In the genomic region with DNA sequence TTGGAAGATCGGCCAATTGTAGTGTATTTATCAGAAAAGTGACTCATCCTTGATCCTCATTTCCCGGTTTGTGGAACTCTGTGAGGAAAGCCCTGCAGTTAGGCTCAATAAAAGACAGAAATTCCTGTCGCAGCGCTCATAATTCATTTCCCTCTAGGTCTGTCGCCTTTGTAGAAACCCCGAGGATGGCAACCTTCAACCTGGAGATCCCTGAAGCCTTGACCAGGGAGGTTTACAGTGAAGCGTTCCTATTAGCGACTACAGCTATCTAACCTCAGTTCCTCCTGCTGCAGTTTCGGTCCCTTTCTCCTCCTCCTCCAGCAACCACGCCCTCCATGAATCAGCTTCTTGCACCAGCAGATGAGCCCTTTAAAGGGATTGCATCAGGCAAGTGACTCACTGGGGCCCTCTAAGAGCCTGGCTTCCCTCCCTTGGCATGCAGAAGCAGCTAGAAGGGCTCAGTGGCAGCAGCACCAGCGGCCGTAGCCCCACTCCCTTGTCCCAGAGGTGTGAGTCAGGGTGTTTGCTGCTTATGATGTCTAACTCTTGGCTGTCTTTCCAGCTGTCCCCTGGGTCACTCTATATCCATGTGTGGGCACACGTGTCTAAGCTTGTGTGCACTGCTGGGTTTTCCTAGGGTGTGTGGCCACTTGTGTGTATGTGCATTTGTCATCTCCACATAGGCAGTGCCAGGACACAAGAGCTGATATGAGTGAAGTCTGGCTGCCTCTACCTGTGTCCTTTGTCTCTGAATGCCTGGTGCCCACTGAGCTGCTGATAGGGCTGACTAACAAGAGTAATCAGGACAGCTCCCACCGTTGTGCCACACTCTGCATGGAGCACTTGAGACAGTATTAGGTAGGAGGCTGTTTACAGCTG, we compare ENCODE assay signal across 8 cellular contexts. TPM values are rescaled to one million over a fixed set of nuclear protein-coding genes. Genes with fewer than 3 reads are reported as not detected.
DNase-seq lines count a peak whose midpoint lies in the region; ATAC-seq, FAIRE-seq and TF ChIP-seq lines count a peak whose summit lies in the region.

No MANE protein-coding gene starts in this region.

- FAIRE-seq in keratinocyte (lab: Jason Lieb, UNC) = peak; percentile 93

- H3K27ac ChIP-seq in 22Rv1 (peak overlapping the region; percentile 93), keratinocyte (ENCODE audit: control insufficient read depth, insufficient read depth, low read length) (peak overlapping the region; percentile 100)

- no peaks in the 10 kb centered on the region for H3K27me3 ChIP-seq in keratinocyte (ENCODE audit: control insufficient read depth, extremely low read depth, insufficient read depth, low read length)

- H3K4me1 ChIP-seq in keratinocyte (ENCODE audit: control insufficient read depth, extremely low read depth, insufficient read depth, low read length) = peaks cover 28% of the 10 kb centered on the region

- DNase-seq in NCI-H2196 treated with DMSO at 0.1 percent for 48 hours (lab: John Stamatoyannopoulos, UW; ENCODE audit: unreplicated experiment) (peak; percentile 89), keratinocyte (ENCODE audit: low read depth, low spot score) (peak; percentile 99)
- peak; percentile 67 to 77 (median 74) for DNase-seq in activated CD4-positive, CD25-positive, alpha-beta regulatory T cell (lab: John Stamatoyannopoulos, UW)
- DNase-seq in central memory CD4-positive, alpha-beta T cell = peak; percentile 80
- DNase-seq in stimulated activated CD4-positive, alpha-beta T cell treated with anti-CD3 and anti-CD28 coated beads, Interleukin-15, amount 100 ng/mL, for 1 hour (ENCODE audit: low read depth in 1 of 2, low spot score in 1 of 2) = peak; percentile 70 to 71

- H2AFZ ChIP-seq in keratinocyte (ENCODE audit: control insufficient read depth, low read length) = peak overlapping the region; percentile 42

- H3K9ac ChIP-seq in keratinocyte (ENCODE audit: control insufficient read depth, extremely low read depth, insufficient read depth, low read length) = peak overlapping the region; percentile 100

- TF ChIP-seq CTCF in 22Rv1 (IDR thresholded peaks at IDR 0.05) (0 out of 2 replicates have a peak, but pooled peaks have one; percentile 11), keratinocyte (optimal IDR thresholded peaks at IDR 0.05 in 1 of 3, IDR thresholded peaks at IDR 0.05 in 1 of 3, conservative IDR thresholded peaks at IDR 0.05 in 1 of 3; ENCODE audit: extremely low read depth in 1 of 3, insufficient read depth in 2 of 3, low read length in 3 of 3) (no peak)

- H4K20me1 ChIP-seq in keratinocyte (ENCODE audit: control insufficient read depth, extremely low read depth, insufficient read depth, low read length) = peaks cover 7% of the 10 kb centered on the region

- peaks cover 2 to 17% of the 10 kb centered on the region in 2 experiments for H3K36me3 ChIP-seq in keratinocyte (ENCODE audit: control insufficient read depth in 2 of 2, extremely low read depth in 1 of 2, insufficient read depth in 2 of 2, low read length in 2 of 2)

- H3K9me1 ChIP-seq in keratinocyte (ENCODE audit: control insufficient read depth, extremely low read depth, insufficient read depth, low read length) = peaks cover 2% of the 10 kb centered on the region

- dilution Hi-C loops in keratinocyte (cut with MboI; ENCODE audit: extremely low pct_ligation_motif_present, low sequenced_read_pairs) = no loop called here

- H3K79me2 ChIP-seq in keratinocyte (ENCODE audit: control insufficient read depth, insufficient read depth, low read length) = peaks cover 29% of the 10 kb centered on the region

- peak overlapping the region; percentile 99 for H3K4me2 ChIP-seq in keratinocyte (ENCODE audit: control insufficient read depth, extremely low read depth, insufficient read depth, low read depth, low read length)

- H3K9me3 ChIP-seq in keratinocyte (ENCODE audit: control insufficient read depth, low read depth, low read length) = no peaks in the 10 kb centered on the region

- ATAC-seq in GM18517 (IDR thresholded peaks at IDR 0.05; ENCODE audit: unreplicated experiment) = peak; percentile 47
- peak; percentile 38 for ATAC-seq in HG03103 (IDR thresholded peaks at IDR 0.05; ENCODE audit: low read depth, unreplicated experiment)

- H3K4me3 ChIP-seq in keratinocyte (ENCODE audit: control insufficient read depth in 2 of 3, extremely low read depth in 1 of 3, insufficient read depth in 2 of 3, low read depth in 1 of 3, low read length in 3 of 3) = peak overlapping the region; percentile 36 to 89 (median 72)

RNA-seq across cellular contexts. Expression of a gene that starts 0.8 kb away (rescaled TPM):
- polyA plus RNA-seq in keratinocyte = 8.5 to 10.4 TPM (median 10.3 TPM) in 3 replicates
- polyA plus RNA-seq in keratinocyte (2011; ENCODE audit: low read depth) = 14.7 TPM
- 6.1 and 7.0 TPM in 2 replicates for polyA plus RNA-seq in keratinocyte (2011; cell fraction: cytosol; rRNA removed)
- 19.3 and 23.3 TPM in 2 replicates for polyA plus RNA-seq in keratinocyte (2011; cell fraction: nucleus; rRNA removed)
- polyA plus RNA-seq in keratinocyte (2012; ENCODE audit: low replicate concordance) = 9.8 and 17.6 TPM in 2 replicates
- 14.0 to 28.2 TPM (median 16.3 TPM) in 3 replicates for polyA minus RNA-seq in keratinocyte
- polyA minus RNA-seq in keratinocyte (2011; cell fraction: cytosol; rRNA and poly(A)+ RNA removed) = 6.3 TPM
- 7.2 and 8.5 TPM in 2 replicates for polyA minus RNA-seq in keratinocyte (2011; cell fraction: nucleus; rRNA and poly(A)+ RNA removed)

RNA-seq across cellular contexts. Expression of a gene that starts 11.2 kb away (rescaled TPM):
- 41.3 to 67.8 TPM (median 45.3 TPM) in 3 replicates for polyA plus RNA-seq in keratinocyte
- polyA plus RNA-seq in keratinocyte (2011; ENCODE audit: low read depth) = 12.7 TPM
- 43.5 and 55.1 TPM in 2 replicates for polyA plus RNA-seq in keratinocyte (2011; cell fraction: cytosol; rRNA removed)
- 15.1 and 19.6 TPM in 2 replicates for polyA plus RNA-seq in keratinocyte (2011; cell fraction: nucleus; rRNA removed)
- 28.2 and 48.4 TPM in 2 replicates for polyA plus RNA-seq in keratinocyte (2012; ENCODE audit: low replicate concordance)
- 29.0 to 51.7 TPM (median 34.5 TPM) in 3 replicates for polyA minus RNA-seq in keratinocyte
- polyA minus RNA-seq in keratinocyte (2011; cell fraction: cytosol; rRNA and poly(A)+ RNA removed) = 41.6 TPM
- polyA minus RNA-seq in keratinocyte (2011; cell fraction: nucleus; rRNA and poly(A)+ RNA removed) = 6.8 and 8.8 TPM in 2 replicates

Comparison
In these comparisons a context has a peak if more than half of its experiments do, and no peak if none do; other contexts are left out.
1. Peak in every context shown above with its lines: DNase-seq, ATAC-seq, H3K4me3 ChIP-seq and H3K27ac ChIP-seq.